Comparison of ENCODE assay signal across 8 cellular contexts in the genomic region with DNA sequence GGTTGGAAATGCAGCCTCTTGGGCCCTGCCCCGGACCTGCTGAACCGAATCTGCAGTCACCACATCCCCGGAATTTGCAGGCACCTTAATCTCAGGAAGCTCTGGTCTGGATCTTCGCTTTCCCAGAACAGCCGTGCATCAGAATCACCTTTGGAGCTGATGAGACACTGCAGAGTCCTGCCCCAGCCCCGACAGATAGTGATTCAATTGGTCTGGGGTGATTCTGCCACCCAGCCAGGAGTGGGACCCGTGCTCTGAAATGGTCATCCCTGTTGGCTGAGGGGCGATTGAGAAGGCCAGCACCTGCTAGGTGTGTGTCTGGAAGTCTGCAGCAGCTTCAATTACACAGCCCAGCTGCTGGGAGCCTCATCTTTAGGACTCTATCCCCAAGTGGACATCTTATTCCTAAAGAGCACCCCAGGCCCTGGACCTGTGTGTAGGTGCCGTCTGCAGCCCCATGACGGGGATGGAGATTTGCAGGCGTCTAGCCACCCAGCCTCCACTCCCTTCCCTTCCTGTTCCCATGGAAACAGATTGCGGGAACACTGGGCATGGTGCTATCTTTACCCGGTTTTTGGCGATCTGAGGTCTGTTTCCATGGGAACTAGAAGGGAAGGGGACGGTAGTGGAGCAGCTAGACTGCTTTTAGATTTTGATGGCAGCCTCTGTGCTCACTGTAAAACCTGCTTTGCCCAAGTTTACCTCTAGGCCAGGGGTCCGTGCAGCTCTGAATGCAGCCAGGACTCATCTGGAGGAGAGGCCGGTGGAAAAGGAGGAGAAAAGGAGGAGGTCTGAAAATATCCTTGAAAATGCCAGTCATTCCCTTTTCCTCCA.
DNase-seq lines count a peak whose midpoint lies in the region; ATAC-seq and TF ChIP-seq lines count a peak whose summit lies in the region.

No MANE protein-coding gene starts in this region.

- TF ChIP-seq CTCF in psoas muscle (IDR thresholded peaks at IDR 0.05) (no peak), WTC11 (IDR thresholded peaks at IDR 0.05) (no peak)

- DNase-seq in NCI-H2227 (lab: John Stamatoyannopoulos, UW; ENCODE audit: unreplicated experiment): peak; percentile 75
- no peak for DNase-seq in psoas muscle
- DNase-seq in effector CD8-positive, alpha-beta T cell (lab: John Stamatoyannopoulos, UW): no peak
- no peak for DNase-seq in AG08395 (ENCODE audit: low spot score)
- no peak for DNase-seq in WTC11 (ENCODE audit: low spot score)

- H3K27me3 ChIP-seq in psoas muscle (ENCODE audit: insufficient read depth in 3 of 3, low read length in 2 of 3): no peaks in the 10 kb centered on the region

- POLR2A ChIA-PET in WTC11 (lab: Charles Lee): no interaction called here

- H3K27ac Mint-ChIP-seq in dendritic cell treated with granulocyte-macrophage colony-stimulating factor and Interleukin-4, amounts not matched to agents 40 ng/mL and 50 ng/mL, for 4 days: peak overlapping the region; percentile 74
- H3K27ac Mint-ChIP-seq in WTC11: no peak overlapping the region

- peak overlapping the region; percentile 70 for H3K27ac ChIP-seq in psoas muscle

- H3K36me3 Mint-ChIP-seq in dendritic cell treated with granulocyte-macrophage colony-stimulating factor and Interleukin-4, amounts not matched to agents 40 ng/mL and 50 ng/mL, for 4 days (ENCODE audit: low read depth): peaks cover 29% of the 10 kb centered on the region
- H3K36me3 Mint-ChIP-seq in WTC11: no peaks in the 10 kb centered on the region

- intact Hi-C loops in dendritic cell treated with granulocyte-macrophage colony-stimulating factor and Interleukin-4, amounts not matched to agents 40 ng/mL and 50 ng/mL, for 4 days (cut with micrococcal nuclease): no loop called here
- intact Hi-C loops in psoas muscle (cut with DNase I): loop anchor here (5.0 to 10.0 kb wide), 3 partner anchors 107 to 158 kb away; no protein-coding TSS in a partner anchor

- H3K36me3 ChIP-seq in psoas muscle (ENCODE audit: insufficient read depth in 1 of 2, low read depth in 1 of 2): no peaks in the 10 kb centered on the region

- H3K4me1 ChIP-seq in psoas muscle: peaks cover 43% of the 10 kb centered on the region

- peaks cover 8% of the 10 kb centered on the region for H3K27me3 Mint-ChIP-seq in dendritic cell treated with granulocyte-macrophage colony-stimulating factor and Interleukin-4, amounts not matched to agents 40 ng/mL and 50 ng/mL, for 4 days
- H3K27me3 Mint-ChIP-seq in WTC11 (ENCODE audit: low read depth): no peaks in the 10 kb centered on the region

- peaks cover 70% of the 10 kb centered on the region for H3K4me1 Mint-ChIP-seq in dendritic cell treated with granulocyte-macrophage colony-stimulating factor and Interleukin-4, amounts not matched to agents 40 ng/mL and 50 ng/mL, for 4 days (ENCODE audit: low read depth)
- peaks cover 7% of the 10 kb centered on the region for H3K4me1 Mint-ChIP-seq in WTC11

- CTCF ChIA-PET in WTC11 (lab: Charles Lee): interaction anchor here (1.5 kb wide), 1 partner anchor 262 kb away, joined by 5 read pairs; no protein-coding TSS in a partner anchor

- WGBS in psoas muscle, 3 donors: 67 to 76% (median 69%) methylated on average over 17 of the region's 17 CpGs

- H3K4me3 ChIP-seq in psoas muscle: no peak overlapping the region

- no peaks in the 10 kb centered on the region for H3K9me3 Mint-ChIP-seq in dendritic cell treated with granulocyte-macrophage colony-stimulating factor and Interleukin-4, amounts not matched to agents 40 ng/mL and 50 ng/mL, for 4 days
- H3K9me3 Mint-ChIP-seq in WTC11: no peaks in the 10 kb centered on the region

- no peak overlapping the region for H3K4me3 Mint-ChIP-seq in dendritic cell treated with granulocyte-macrophage colony-stimulating factor and Interleukin-4, amounts not matched to agents 40 ng/mL and 50 ng/mL, for 4 days
- no peak overlapping the region for H3K4me3 Mint-ChIP-seq in WTC11

- ATAC-seq in GM21381 (IDR thresholded peaks at IDR 0.05; ENCODE audit: unreplicated experiment) (peak; percentile 9), psoas muscle (no peak), WTC11 (no peak), HG03175 (IDR thresholded peaks at IDR 0.05; ENCODE audit: unreplicated experiment) (no peak)

- no peaks in the 10 kb centered on the region for H3K9me3 ChIP-seq in psoas muscle

TF ChIP-seq in WTC11, 78 proteins besides CTCF, POLR2A, EP300 and RAD21 (continues in another document):
- no peak for TF ChIP-seq NR1H2 (CRISPR knock-in tag; IDR thresholded peaks at IDR 0.05)
- TF ChIP-seq MYBL2 (CRISPR knock-in tag; IDR thresholded peaks at IDR 0.05): no peak
- TF ChIP-seq HMGXB4 (CRISPR knock-in tag; IDR thresholded peaks at IDR 0.05): no peak
- TF ChIP-seq, protein P1, sequence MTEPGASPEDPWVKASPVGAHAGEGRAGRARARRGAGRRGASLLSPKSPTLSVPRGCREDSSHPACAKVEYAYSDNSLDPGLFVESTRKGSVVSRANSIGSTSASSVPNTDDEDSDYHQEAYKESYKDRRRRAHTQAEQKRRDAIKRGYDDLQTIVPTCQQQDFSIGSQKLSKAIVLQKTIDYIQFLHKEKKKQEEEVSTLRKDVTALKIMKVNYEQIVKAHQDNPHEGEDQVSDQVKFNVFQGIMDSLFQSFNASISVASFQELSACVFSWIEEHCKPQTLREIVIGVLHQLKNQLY (CRISPR knock-in tag; IDR thresholded peaks at IDR 0.05): no peak
- TF ChIP-seq NR3C1 (CRISPR knock-in tag; conservative IDR thresholded peaks at IDR 0.05; ENCODE audit: low read depth): no peak
- no peak for TF ChIP-seq EMX1 (CRISPR knock-in tag; IDR thresholded peaks at IDR 0.05)
- TF ChIP-seq SOX15 (CRISPR knock-in tag; IDR thresholded peaks at IDR 0.05): no peak
- TF ChIP-seq, protein P2, sequence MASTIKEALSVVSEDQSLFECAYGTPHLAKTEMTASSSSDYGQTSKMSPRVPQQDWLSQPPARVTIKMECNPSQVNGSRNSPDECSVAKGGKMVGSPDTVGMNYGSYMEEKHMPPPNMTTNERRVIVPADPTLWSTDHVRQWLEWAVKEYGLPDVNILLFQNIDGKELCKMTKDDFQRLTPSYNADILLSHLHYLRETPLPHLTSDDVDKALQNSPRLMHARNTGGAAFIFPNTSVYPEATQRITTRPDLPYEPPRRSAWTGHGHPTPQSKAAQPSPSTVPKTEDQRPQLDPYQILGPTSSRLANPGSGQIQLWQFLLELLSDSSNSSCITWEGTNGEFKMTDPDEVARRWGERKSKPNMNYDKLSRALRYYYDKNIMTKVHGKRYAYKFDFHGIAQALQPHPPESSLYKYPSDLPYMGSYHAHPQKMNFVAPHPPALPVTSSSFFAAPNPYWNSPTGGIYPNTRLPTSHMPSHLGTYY (CRISPR knock-in tag; IDR thresholded peaks at IDR 0.05): no peak
- TF ChIP-seq TEAD1 (CRISPR knock-in tag; IDR thresholded peaks at IDR 0.05): no peak
- no peak for TF ChIP-seq ZNF396 (CRISPR knock-in tag; IDR thresholded peaks at IDR 0.05; ENCODE audit: borderline replicate concordance)
- TF ChIP-seq, protein P3, sequence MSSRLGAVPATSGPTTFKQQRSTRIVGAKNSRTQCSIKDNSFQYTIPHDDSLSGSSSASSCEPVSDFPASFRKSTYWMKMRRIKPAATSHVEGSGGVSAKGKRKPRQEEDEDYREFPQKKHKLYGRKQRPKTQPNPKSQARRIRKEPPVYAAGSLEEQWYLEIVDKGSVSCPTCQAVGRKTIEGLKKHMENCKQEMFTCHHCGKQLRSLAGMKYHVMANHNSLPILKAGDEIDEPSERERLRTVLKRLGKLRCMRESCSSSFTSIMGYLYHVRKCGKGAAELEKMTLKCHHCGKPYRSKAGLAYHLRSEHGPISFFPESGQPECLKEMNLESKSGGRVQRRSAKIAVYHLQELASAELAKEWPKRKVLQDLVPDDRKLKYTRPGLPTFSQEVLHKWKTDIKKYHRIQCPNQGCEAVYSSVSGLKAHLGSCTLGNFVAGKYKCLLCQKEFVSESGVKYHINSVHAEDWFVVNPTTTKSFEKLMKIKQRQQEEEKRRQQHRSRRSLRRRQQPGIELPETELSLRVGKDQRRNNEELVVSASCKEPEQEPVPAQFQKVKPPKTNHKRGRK (CRISPR knock-in tag; IDR thresholded peaks at IDR 0.05; ENCODE audit: borderline replicate concordance): no peak
- no peak for TF ChIP-seq ZBTB21 (CRISPR knock-in tag; IDR thresholded peaks at IDR 0.05; ENCODE audit: borderline replicate concordance)
